Comparison of ENCODE assay signal across 15 cellular contexts in genomic region chr4:95377511-95377910, GRCh38.
DNase-seq lines count a peak whose midpoint lies in the region; TF ChIP-seq lines count a peak whose summit lies in the region.
"Had no signal": no experiment of that assay in that cellular context is flagged by ENCODE, and none has a peak within 500 bp of the region (broad histone marks: within the 10 kb centered on the region; RNA-seq: fewer than 3 reads in every experiment).

No MANE protein-coding gene starts in this region.

- H3K4me1 Mint-ChIP-seq in glutamatergic neuron (ENCODE audit: low read depth, unreplicated experiment) = peaks cover 45% of the 10 kb centered on the region
- H3K4me1 Mint-ChIP-seq: CD4-positive, CD25-positive, alpha-beta regulatory T cell had no signal

- H3K27ac Mint-ChIP-seq in glutamatergic neuron (ENCODE audit: unreplicated experiment) = peak overlapping the region; percentile 79
- H3K27ac Mint-ChIP-seq: CD4-positive, CD25-positive, alpha-beta regulatory T cell; GM23338 had no signal

- peak overlapping the region; percentile 71 for H3K4me3 Mint-ChIP-seq in glutamatergic neuron (ENCODE audit: unreplicated experiment)
- H3K4me3 Mint-ChIP-seq: CD4-positive, CD25-positive, alpha-beta regulatory T cell; GM23338 had no signal

- H3K36me3 Mint-ChIP-seq in glutamatergic neuron (ENCODE audit: unreplicated experiment) = peaks cover 4% of the 10 kb centered on the region
- H3K36me3 Mint-ChIP-seq: CD4-positive, CD25-positive, alpha-beta regulatory T cell had no signal

- H3K9me3 Mint-ChIP-seq in glutamatergic neuron (ENCODE audit: unreplicated experiment) = peaks cover 8% of the 10 kb centered on the region
- H3K9me3 Mint-ChIP-seq: GM23338 had no signal

- H3K4me3 ChIP-seq in retinal pigment epithelial cell (ENCODE audit: low read length) = no peak overlapping the region
- H3K4me3 ChIP-seq: BLaER1 treated with 17β-estradiol and CSF1 and Interleukin-3, amounts not matched to agents 10 nM and 100 nM; GM12878; GM23338 had no signal

- DNase-seq in NCI-H446 treated with DMSO at 0.1 percent for 48 hours (lab: John Stamatoyannopoulos, UW) (peak; percentile 19), NCI-H446 (lab: John Stamatoyannopoulos, UW) (no peak), NCI-H82 (lab: John Stamatoyannopoulos, UW) (peak; percentile 97), glutamatergic neuron (peak; percentile 66), retinal pigment epithelial cell (ENCODE audit: low read depth) (peak; percentile 45), NCI-H1105 (lab: John Stamatoyannopoulos, UW) (no peak), globus pallidus (ENCODE audit: low spot score) (no peak)
- no peak for DNase-seq in activated CD4-positive, alpha-beta T cell treated with anti-CD3 and anti-CD28 coated beads, Interleukin-2, amount 50 U/mL, for 4 hours
- DNase-seq: ACHN; CD4-positive, CD25-positive, alpha-beta regulatory T cell; DMS79; H7 had no signal

- peaks cover 5% of the 10 kb centered on the region for H3K27me3 Mint-ChIP-seq in glutamatergic neuron (ENCODE audit: unreplicated experiment)

- TF ChIP-seq CTCF in glutamatergic neuron (IDR thresholded peaks at IDR 0.05; ENCODE audit: partially characterized antibody, unreplicated experiment) (no peak), retinal pigment epithelial cell (conservative IDR thresholded peaks at IDR 0.05; ENCODE audit: low read depth, low read length) (no peak)

Comparison
In these comparisons a context has a peak if more than half of its experiments do, and no peak if none do; other contexts are left out.
1. DNase-seq: peak in NCI-H446 treated with DMSO at 0.1 percent for 48 hours (single experiment), NCI-H82 (single experiment), glutamatergic neuron (single experiment) and retinal pigment epithelial cell (single experiment); none in NCI-H446 (0 of 2), NCI-H1105 (single experiment), activated CD4-positive, alpha-beta T cell treated with anti-CD3 and anti-CD28 coated beads, Interleukin-2, amount 50 U/mL, for 4 hours (0 of 2) and globus pallidus (single experiment).